In genomic region chr12:54369597-54370217, GRCh38 we compare ENCODE assay signal across 8 cellular contexts. TPM values are rescaled to one million over a fixed set of nuclear protein-coding genes. Genes with fewer than 3 reads are reported as not detected.
DNase-seq lines count a peak whose midpoint lies in the region; ATAC-seq and TF ChIP-seq lines count a peak whose summit lies in the region.

No MANE protein-coding gene starts in this region.

- H3K4me1 ChIP-seq in BE2C (peaks cover 59% of the 10 kb centered on the region), OCI-LY1 (ENCODE audit: insufficient read depth, low read length, severe bottlenecking) (peaks cover 26% of the 10 kb centered on the region), parathyroid adenoma (peaks cover 13% of the 10 kb centered on the region)

- no peak overlapping the region for H3K27ac Mint-ChIP-seq in stimulated activated naive CD8-positive, alpha-beta T cell treated with anti-CD3 and anti-CD28 coated beads, Interleukin-15, amount 100 ng/mL, for 72 hours

- TF ChIP-seq CTCF in BE2C (IDR thresholded peaks at IDR 0.05; ENCODE audit: low read depth, low read length) = no peak
- no peak for TF ChIP-seq CTCF in OCI-LY1 (IDR thresholded peaks at IDR 0.05; ENCODE audit: low read length)
- no peak for TF ChIP-seq CTCF in fibroblast of pulmonary artery (IDR thresholded peaks at IDR 0.05; ENCODE audit: low read length, missing control alignments)
- no peak for TF ChIP-seq CTCF in parathyroid adenoma (IDR thresholded peaks at IDR 0.05)

- H3K4me1 Mint-ChIP-seq in stimulated activated naive CD8-positive, alpha-beta T cell treated with anti-CD3 and anti-CD28 coated beads, Interleukin-15, amount 100 ng/mL, for 72 hours = peaks cover 47% of the 10 kb centered on the region

- H3K27ac ChIP-seq in OCI-LY1 (ENCODE audit: low read depth, low read length, poor library complexity, severe bottlenecking) (no peak overlapping the region), parathyroid adenoma (no peak overlapping the region)

- no peaks in the 10 kb centered on the region for H3K79me2 ChIP-seq in OCI-LY1 (ENCODE audit: insufficient read depth, low read length)
- no peaks in the 10 kb centered on the region for H3K79me2 ChIP-seq in parathyroid adenoma

- H3K27me3 ChIP-seq in BE2C (no peaks in the 10 kb centered on the region), OCI-LY1 (ENCODE audit: insufficient read depth, low read length) (no peaks in the 10 kb centered on the region; the same call in 1 of the 2 replicates), parathyroid adenoma (ENCODE audit: control insufficient read depth, insufficient read depth, low read length) (no peaks in the 10 kb centered on the region)

- H3K27me3 Mint-ChIP-seq in stimulated activated naive CD8-positive, alpha-beta T cell treated with anti-CD3 and anti-CD28 coated beads, Interleukin-15, amount 100 ng/mL, for 72 hours = no peaks in the 10 kb centered on the region

- H3K9me2 ChIP-seq in OCI-LY1 (ENCODE audit: low read depth, low read length) = no peaks in the 10 kb centered on the region

- no peaks in the 10 kb centered on the region for H3K9me3 Mint-ChIP-seq in stimulated activated naive CD8-positive, alpha-beta T cell treated with anti-CD3 and anti-CD28 coated beads, Interleukin-15, amount 100 ng/mL, for 72 hours

- H3F3A ChIP-seq in OCI-LY1 (ENCODE audit: insufficient read depth, low read length) = no peaks in the 10 kb centered on the region

- DNase-seq in BE2C (no peak), fibroblast of pulmonary artery (ENCODE audit: low read depth) (no peak), NCI-H146 (lab: John Stamatoyannopoulos, UW) (no peak)
- DNase-seq in stimulated activated naive CD8-positive, alpha-beta T cell treated with anti-CD3 and anti-CD28 coated beads, Interleukin-15, amount 100 ng/mL, for 72 hours = no peak
- no peak for DNase-seq in NK-92 treated with Interleukin-12 subunit alpha and Interleukin-12 subunit beta, amount 100 ng/mL, for 24 hours (lab: John Stamatoyannopoulos, UW)

- ATAC-seq in stimulated activated naive CD8-positive, alpha-beta T cell treated with anti-CD3 and anti-CD28 coated beads, Interleukin-15, amount 100 ng/mL, for 72 hours = no peak
- no peak for ATAC-seq in GM19467 (IDR thresholded peaks at IDR 0.05; ENCODE audit: unreplicated experiment)

- peak overlapping the region; percentile 28 for H3K4me3 ChIP-seq in BE2C (ENCODE audit: low read depth, low read length)
- H3K4me3 ChIP-seq in OCI-LY1 (ENCODE audit: low read depth, low read length, poor library complexity, severe bottlenecking) = peak overlapping the region; percentile 55
- peak overlapping the region; percentile 41 for H3K4me3 ChIP-seq in fibroblast of pulmonary artery (replicated peaks; ENCODE audit: low read depth, low read length)
- H3K4me3 ChIP-seq in parathyroid adenoma (ENCODE audit: low read depth, low read length) = no peak overlapping the region

- H3K9me3 ChIP-seq in BE2C (no peaks in the 10 kb centered on the region), OCI-LY1 (ENCODE audit: low read length) (no peaks in the 10 kb centered on the region), parathyroid adenoma (ENCODE audit: control insufficient read depth, low read length) (no peaks in the 10 kb centered on the region)

- H4K20me1 ChIP-seq in OCI-LY1 (ENCODE audit: insufficient read depth, low read length) = no peaks in the 10 kb centered on the region

- H3K36me3 ChIP-seq in BE2C (no peaks in the 10 kb centered on the region; the same call in 1 of the 2 replicates), OCI-LY1 (ENCODE audit: insufficient read depth, low read length) (no peaks in the 10 kb centered on the region), parathyroid adenoma (ENCODE audit: control insufficient read depth, insufficient read depth, low read length) (no peaks in the 10 kb centered on the region)

- H3K9ac ChIP-seq in OCI-LY1 (ENCODE audit: low read length) (peak overlapping the region; percentile 14; the same call in 1 of the 2 replicates), parathyroid adenoma (no peak overlapping the region)

- peak overlapping the region; percentile 90 for H3K4me2 ChIP-seq in OCI-LY1 (ENCODE audit: low read length)
- peak overlapping the region; percentile 40 for H3K4me2 ChIP-seq in parathyroid adenoma (ENCODE audit: low read length)

- peak overlapping the region in 1 of 2 donors; percentile 50 for H3K4me3 Mint-ChIP-seq in stimulated activated naive CD8-positive, alpha-beta T cell treated with anti-CD3 and anti-CD28 coated beads, Interleukin-15, amount 100 ng/mL, for 72 hours

- H2AFZ ChIP-seq in OCI-LY1 (ENCODE audit: low read length) (no peak overlapping the region), parathyroid adenoma (peak overlapping the region; percentile 73)

RNA-seq across cellular contexts. Expression of gene GPR84, which starts 5.4 kb away (rescaled TPM):
- not detected for polyA plus RNA-seq in BE2C (2012; ENCODE audit: insufficient read depth, insufficient read length, low read depth)

RNA-seq across cellular contexts. Expression of gene ZNF385A, which starts 14.8 kb away (rescaled TPM):
- 25.0 TPM for polyA plus RNA-seq in BE2C (2012; ENCODE audit: insufficient read depth, insufficient read length, low read depth)

RNA-seq across cellular contexts. Expression of gene COPZ1, which starts 44.8 kb away (rescaled TPM):
- polyA plus RNA-seq in BE2C (2012; ENCODE audit: insufficient read depth, insufficient read length, low read depth) = 156 TPM

RNA-seq across cellular contexts. Expression of gene ITGA5, which starts 49.4 kb away (rescaled TPM):
- polyA plus RNA-seq in BE2C (2012; ENCODE audit: insufficient read depth, insufficient read length, low read depth) = 48.7 TPM
